29 cellular contexts compared by ENCODE assay signal in the genomic region with DNA sequence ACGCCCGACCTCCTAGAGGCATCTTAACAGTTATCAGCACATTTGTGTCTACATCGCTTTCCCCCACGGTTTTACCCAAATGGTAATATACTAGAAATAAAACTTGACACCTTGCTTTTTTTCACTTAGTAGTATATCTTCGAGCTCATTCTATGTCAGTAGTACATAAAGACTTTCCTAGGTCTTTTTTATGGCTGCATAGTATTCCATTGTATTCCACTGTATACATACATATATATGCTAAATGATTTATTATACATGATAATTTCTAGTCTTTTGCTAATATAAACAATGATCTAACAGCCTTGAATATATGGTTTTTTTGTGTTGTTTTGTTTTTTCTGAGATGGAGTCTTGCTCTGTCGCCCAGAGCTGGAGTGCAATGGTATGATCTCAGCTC.
"Had no signal": no experiment of that assay in that cellular context is flagged by ENCODE, and none has a peak within 500 bp of the region (broad histone marks: within the 10 kb centered on the region; RNA-seq: fewer than 3 reads in every experiment).

No MANE protein-coding gene starts in this region.

- H3K9me3 ChIP-seq: lower lobe of right lung, pancreas, prostate gland, right atrium auricular region, right lobe of liver, stomach, testis, thyroid gland, transverse colon, upper lobe of left lung, vagina had no signal

- H3K27ac Mint-ChIP-seq: naive thymus-derived CD8-positive, alpha-beta T cell; nephron; stimulated activated naive B cell treated with anti-CD40 and anti-IgM and Interleukin-4, amounts not matched to agents 10 μg/mL and 1 μg/mL and 100 μg/mL, for 72 hours had no signal

- H3K4me3 ChIP-seq: lower lobe of right lung, pancreas, prostate gland, right atrium auricular region, right lobe of liver, skin epidermis, stomach, testis, thyroid gland, transverse colon, upper lobe of left lung, vagina had no signal

- H3K27me3 ChIP-seq: pancreas, right atrium auricular region, right lobe of liver, stomach, testis, thyroid gland, transverse colon, upper lobe of left lung, vagina had no signal

- H3K4me1 ChIP-seq: lower lobe of right lung, prostate gland, testis, thyroid gland, vagina had no signal

- H3K9me3 Mint-ChIP-seq: naive thymus-derived CD8-positive, alpha-beta T cell; nephron; neural crest cell; stimulated activated naive B cell treated with anti-CD40 and anti-IgM and Interleukin-4, amounts not matched to agents 10 μg/mL and 1 μg/mL and 100 μg/mL, for 72 hours had no signal

- FAIRE-seq: keratinocyte, pancreas had no signal

- H3K27me3 Mint-ChIP-seq: naive thymus-derived CD8-positive, alpha-beta T cell; stimulated activated naive B cell treated with anti-CD40 and anti-IgM and Interleukin-4, amounts not matched to agents 10 μg/mL and 1 μg/mL and 100 μg/mL, for 72 hours had no signal

- H3K4me1 Mint-ChIP-seq: naive thymus-derived CD8-positive, alpha-beta T cell; neural crest cell; stimulated activated naive B cell treated with anti-CD40 and anti-IgM and Interleukin-4, amounts not matched to agents 10 μg/mL and 1 μg/mL and 100 μg/mL, for 72 hours had no signal

- H3K27ac ChIP-seq: lower lobe of right lung, pancreas, skin epidermis, testis, thyroid gland, upper lobe of left lung, vagina had no signal

- H3K4me3 Mint-ChIP-seq: naive thymus-derived CD8-positive, alpha-beta T cell; nephron; neural crest cell; stimulated activated naive B cell treated with anti-CD40 and anti-IgM and Interleukin-4, amounts not matched to agents 10 μg/mL and 1 μg/mL and 100 μg/mL, for 72 hours had no signal

- DNase-seq: hippocampal formation; kidney glomerular epithelial cell; left cardiac atrium; lower lobe of right lung; mammary epithelial cell; mesenchymal stem cell; naive thymus-derived CD8-positive, alpha-beta T cell; nucleus accumbens; pancreas; posterior cingulate gyrus; right lobe of liver; stimulated activated CD4-positive, alpha-beta T cell treated with anti-CD3 and anti-CD28 coated beads, Interleukin-12 subunit alpha, Interleukin-12 subunit beta, amount 100 ng/mL, for 4 hours; stimulated activated CD4-positive, alpha-beta T cell treated with anti-CD3 and anti-CD28 coated beads, Interleukin-15, amount 100 ng/mL, for 24 hours; stimulated activated CD4-positive, alpha-beta T cell treated with anti-CD3 and anti-CD28 coated beads, Interleukin-2, amount 100 ng/mL, for 24 hours; stimulated activated CD4-positive, alpha-beta T cell treated with anti-CD3 and anti-CD28 coated beads, Interleukin-4, amount 100 ng/mL, for 1 hour; stimulated activated naive B cell treated with anti-CD40 and anti-IgM and Interleukin-4, amounts not matched to agents 10 μg/mL and 1 μg/mL and 100 μg/mL, for 72 hours; stimulated activated naive CD8-positive, alpha-beta T cell treated with anti-CD3 and anti-CD28 coated beads, Interleukin-15, Interleukin-2, amounts not matched to agents 100 U/mL and 50 U/mL, for 24 hours; stomach; testis; thyroid gland; transverse colon; upper lobe of left lung had no signal
